ENCODE assay signal across 3 cellular contexts in genomic region chr4:69471639-69472038, GRCh38.
TF ChIP-seq lines count a peak whose summit lies in the region.

No MANE protein-coding gene starts in this region.

TF ChIP-seq in A549, 52 proteins besides CTCF, POLR2A, EP300 and RAD21:
- TF ChIP-seq MAFK (IDR thresholded peaks at IDR 0.05; ENCODE audit: partially characterized antibody) (peak; percentile 68), EHF (CRISPR knock-in tag; IDR thresholded peaks at IDR 0.05) (no peak)

TF ChIP-seq in IMR-90, 13 proteins besides CTCF, POLR2A, EP300 and RAD21:
- TF ChIP-seq MAFK (IDR thresholded peaks at IDR 0.05; ENCODE audit: low read depth, low read length) (peak; percentile 87), RCOR1 (IDR thresholded peaks at IDR 0.05; ENCODE audit: insufficient replicate concordance, low read length) (no peak), SMC3 (IDR thresholded peaks at IDR 0.05; ENCODE audit: low read depth, low read length) (no peak), RFX5 (IDR thresholded peaks at IDR 0.05; ENCODE audit: low read depth, low read length) (no peak), NFE2L2 (IDR thresholded peaks at IDR 0.05; ENCODE audit: low read depth, low read length) (no peak)

TF ChIP-seq in H1, 55 proteins besides CTCF, POLR2A, EP300 and RAD21:
- TF ChIP-seq FOSL1 (IDR thresholded peaks at IDR 0.05; ENCODE audit: insufficient read depth, low read depth, low read length), result no peak
- peak; percentile 69; the same call in 1 of the 2 replicates for TF ChIP-seq MAFK (IDR thresholded peaks at IDR 0.05; ENCODE audit: low read depth, low read length)
